19 cellular contexts compared by ENCODE assay signal in the genomic region with DNA sequence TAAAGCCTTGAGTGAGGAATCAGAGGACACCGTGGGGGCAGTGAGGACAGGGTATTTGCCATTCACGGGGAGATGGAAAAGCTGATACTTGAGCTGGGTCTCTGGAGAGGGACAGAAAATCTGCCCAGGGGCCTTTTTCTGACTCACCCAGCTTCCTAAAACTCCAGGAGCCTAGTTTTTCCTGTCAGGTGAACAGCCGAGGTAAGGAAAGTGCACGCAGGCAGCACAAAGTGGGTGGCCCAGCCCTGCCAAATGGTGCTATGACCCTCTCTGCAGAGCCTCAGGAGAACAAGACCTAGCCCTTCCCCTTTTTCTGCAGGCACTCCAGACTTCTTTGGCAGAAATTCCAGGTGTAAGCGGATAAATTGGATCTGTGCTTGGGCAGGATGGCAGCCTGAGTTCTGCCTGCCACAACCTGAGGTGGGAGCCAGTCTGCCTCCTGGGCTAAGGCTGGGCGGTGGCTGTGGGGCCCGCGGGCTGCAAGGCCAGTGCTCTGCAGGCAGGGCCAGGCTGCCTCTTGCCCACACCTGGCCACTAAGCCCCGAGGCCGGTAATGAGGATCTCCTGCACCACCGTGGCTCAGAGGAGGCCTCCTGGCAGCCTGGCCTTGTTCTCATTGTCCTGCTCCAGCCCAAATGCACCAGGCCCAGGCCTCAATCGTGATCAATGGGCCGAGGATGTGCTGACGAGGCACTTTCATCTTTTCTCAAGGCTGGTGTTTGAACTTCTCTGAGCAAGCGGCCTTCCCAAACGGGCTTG.
A peak's percentile ranks its signal among the peaks of the same experiment; 100 is the strongest.
DNase-seq lines count a peak whose midpoint lies in the region; ATAC-seq and TF ChIP-seq lines count a peak whose summit lies in the region.
"Had no signal": no experiment of that assay in that cellular context is flagged by ENCODE, and none has a peak within 500 bp of the region (broad histone marks: within the 10 kb centered on the region; RNA-seq: fewer than 3 reads in every experiment).

No MANE protein-coding gene starts in this region.

- no peaks in the 10 kb centered on the region for H3K9me2 ChIP-seq in PC-3 (replicated peaks; ENCODE audit: low read length)

- peak; percentile 66 for ATAC-seq in PC-3
- ATAC-seq in GM18909 (IDR thresholded peaks at IDR 0.05; ENCODE audit: poor library complexity, unreplicated experiment), result no peak
- ATAC-seq: T-cell had no signal

- H3K36me3 Mint-ChIP-seq in endodermal cell (ENCODE audit: low read depth), result no peaks in the 10 kb centered on the region
- no peaks in the 10 kb centered on the region for H3K36me3 Mint-ChIP-seq in neural crest cell (ENCODE audit: low read depth)
- H3K36me3 Mint-ChIP-seq: CD4-positive, alpha-beta memory T cell; T-cell had no signal

- no peak for TF ChIP-seq CTCF in HEK293 (tag by site-specific recombination; IDR thresholded peaks at IDR 0.05)
- no peak for TF ChIP-seq CTCF in PC-3 (conservative IDR thresholded peaks at IDR 0.05; ENCODE audit: low read depth, low read length)
- no peak for TF ChIP-seq CTCF in endodermal cell (conservative IDR thresholded peaks at IDR 0.05)
- TF ChIP-seq CTCF in neural crest cell (conservative IDR thresholded peaks at IDR 0.05), result no peak

- peak overlapping the region; percentile 32; the same call in 1 of the 2 replicates for H2AFZ ChIP-seq in PC-3 (ENCODE audit: low read length)

- POLR2A ChIA-PET in HEK293 (lab: Yijun Ruan, JAX) (interaction anchor here (0.6 kb wide), 1 partner anchor 108 kb away, joined by 3 read pairs; no protein-coding TSS in a partner anchor), PC-3 (lab: Charles Lee; ENCODE audit: unreplicated experiment) (no interaction called here)

- H3K36me3 ChIP-seq in HEK293 (ENCODE audit: control insufficient read depth in 2 of 2, insufficient read depth in 1 of 2, low read length in 2 of 2) (no peaks in the 10 kb centered on the region), PC-3 (ENCODE audit: low read depth, low read length) (no peaks in the 10 kb centered on the region), endodermal cell (ENCODE audit: control insufficient read depth, insufficient read depth, low read length) (no peaks in the 10 kb centered on the region)

- CTCF ChIA-PET in HEK293 (lab: Yijun Ruan, JAX) (interaction anchor here (1.0 kb wide), 1 partner anchor 22 kb away, joined by 3 read pairs; no protein-coding TSS in a partner anchor), PC-3 (lab: Charles Lee) (no interaction called here)

- no peaks in the 10 kb centered on the region for H4K20me1 ChIP-seq in PC-3 (ENCODE audit: low read length)

- H3K4me3 ChIP-seq in HEK293 (ENCODE audit: low read depth, low read length), result no peak overlapping the region
- peak overlapping the region; percentile 44; the same call in 1 of the 2 replicates for H3K4me3 ChIP-seq in PC-3 (ENCODE audit: low read length)
- H3K4me3 ChIP-seq in endodermal cell (ENCODE audit: low read length), result no peak overlapping the region
- H3K4me3 ChIP-seq: SK-N-MC had no signal

- peak overlapping the region; percentile 38; the same call in 1 of the 2 replicates for H3K9ac ChIP-seq in PC-3 (ENCODE audit: low read length)
- H3K9ac ChIP-seq in endodermal cell (ENCODE audit: extremely low read depth, low read length, poor library complexity, severe bottlenecking), result no peak overlapping the region

- DNase-seq in PC-3, result peak; percentile 90
- peak; percentile 64 for DNase-seq in endodermal cell
- no peak for DNase-seq in neural crest cell (ENCODE audit: low read depth, low spot score)
- DNase-seq in COLO829 (ENCODE audit: low spot score), result no peak
- no peak for DNase-seq in NCI-H1105 treated with DMSO at 0.1 percent for 48 hours (lab: John Stamatoyannopoulos, UW)
- DNase-seq: ACHN; CD4-positive, alpha-beta memory T cell; H7; NCI-H1092; NCI-H1694; NCI-H2171; NCI-H446 treated with DMSO at 0.1 percent for 48 hours; NCI-H774; RPMI8226; T-cell had no signal

- H3K9me3 Mint-ChIP-seq in endodermal cell (no peaks in the 10 kb centered on the region), neural crest cell (no peaks in the 10 kb centered on the region)
- H3K9me3 Mint-ChIP-seq: CD4-positive, alpha-beta memory T cell; T-cell had no signal

- no peak overlapping the region for H3K27ac Mint-ChIP-seq in endodermal cell
- peak overlapping the region; percentile 35 for H3K27ac Mint-ChIP-seq in neural crest cell (ENCODE audit: unreplicated experiment)
- H3K27ac Mint-ChIP-seq: B cell; CD4-positive, alpha-beta memory T cell; T-cell had no signal

- H3K4me3 Mint-ChIP-seq in endodermal cell, result no peak overlapping the region
- H3K4me3 Mint-ChIP-seq in neural crest cell, result no peak overlapping the region
- H3K4me3 Mint-ChIP-seq: B cell; CD4-positive, alpha-beta memory T cell; T-cell had no signal

- H3K79me2 ChIP-seq in PC-3 (ENCODE audit: low read length), result no peaks in the 10 kb centered on the region

- H3K4me1 Mint-ChIP-seq in endodermal cell (peaks cover 14% of the 10 kb centered on the region), neural crest cell (peaks cover 31% of the 10 kb centered on the region)
- H3K4me1 Mint-ChIP-seq: CD4-positive, alpha-beta memory T cell had no signal

- H3K9me3 ChIP-seq in HEK293 (ENCODE audit: control insufficient read depth, insufficient read depth, low read depth, low read length), result no peaks in the 10 kb centered on the region
- H3K9me3 ChIP-seq in PC-3 (ENCODE audit: low read length), result no peaks in the 10 kb centered on the region
- H3K9me3 ChIP-seq in endodermal cell (ENCODE audit: control insufficient read depth, low read length), result no peaks in the 10 kb centered on the region

- H3K27ac ChIP-seq in HEK293 (ENCODE audit: extremely low read depth, low read depth, low read length) (no peak overlapping the region), PC-3 (ENCODE audit: low read length) (peak overlapping the region; percentile 91), endodermal cell (ENCODE audit: low read depth, low read length) (no peak overlapping the region)
- H3K27ac ChIP-seq: SK-N-MC had no signal

- H3F3A ChIP-seq in PC-3 (ENCODE audit: low read length, unreplicated experiment), result no peaks in the 10 kb centered on the region

- intact Hi-C loops in PC-3 (cut with micrococcal nuclease), result no loop called here

- peak overlapping the region; percentile 80 for H3K4me2 ChIP-seq in PC-3 (ENCODE audit: low read length)

- no peaks in the 10 kb centered on the region for H3K27me3 ChIP-seq in PC-3 (ENCODE audit: low read length)
- H3K27me3 ChIP-seq in endodermal cell (ENCODE audit: control insufficient read depth, insufficient read depth, low read length, poor library complexity, severe bottlenecking), result no peaks in the 10 kb centered on the region

- H3K27me3 Mint-ChIP-seq in endodermal cell (ENCODE audit: insufficient read depth) (no peaks in the 10 kb centered on the region), neural crest cell (ENCODE audit: low read depth) (no peaks in the 10 kb centered on the region)
- H3K27me3 Mint-ChIP-seq: B cell had no signal

- BruUV-seq in PC-3 (replicated peaks; lab: Mats Ljungman, UMichigan), result no TSS peak

- 87% methylated on average over 10 to 16 of the region's 16 CpGs for WGBS in endodermal cell (ENCODE audit: insufficient coverage in 1 of 2, insufficient read length in 1 of 2), 2 experiments

- no peaks in the 10 kb centered on the region for H3K4me1 ChIP-seq in HEK293 (ENCODE audit: control insufficient read depth, insufficient read depth, low read length)
- H3K4me1 ChIP-seq in PC-3 (ENCODE audit: insufficient read depth, low read length), result peaks cover 44% of the 10 kb centered on the region
- no peaks in the 10 kb centered on the region for H3K4me1 ChIP-seq in endodermal cell (ENCODE audit: control insufficient read depth, insufficient read depth, low read length)

TF ChIP-seq in HEK293, 187 proteins besides CTCF, POLR2A, EP300 and RAD21:
- TF ChIP-seq ZNF211 (tag by site-specific recombination; IDR thresholded peaks at IDR 0.05; ENCODE audit: low read depth), result no peak
- TF ChIP-seq ZNF146 (tag by site-specific recombination; IDR thresholded peaks at IDR 0.05), result no peak
- TF ChIP-seq, protein P1, sequence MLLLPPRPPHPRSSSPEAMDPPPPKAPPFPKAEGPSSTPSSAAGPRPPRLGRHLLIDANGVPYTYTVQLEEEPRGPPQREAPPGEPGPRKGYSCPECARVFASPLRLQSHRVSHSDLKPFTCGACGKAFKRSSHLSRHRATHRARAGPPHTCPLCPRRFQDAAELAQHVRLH (tag by site-specific recombination; IDR thresholded peaks at IDR 0.05), result no peak
- TF ChIP-seq, protein P2, sequence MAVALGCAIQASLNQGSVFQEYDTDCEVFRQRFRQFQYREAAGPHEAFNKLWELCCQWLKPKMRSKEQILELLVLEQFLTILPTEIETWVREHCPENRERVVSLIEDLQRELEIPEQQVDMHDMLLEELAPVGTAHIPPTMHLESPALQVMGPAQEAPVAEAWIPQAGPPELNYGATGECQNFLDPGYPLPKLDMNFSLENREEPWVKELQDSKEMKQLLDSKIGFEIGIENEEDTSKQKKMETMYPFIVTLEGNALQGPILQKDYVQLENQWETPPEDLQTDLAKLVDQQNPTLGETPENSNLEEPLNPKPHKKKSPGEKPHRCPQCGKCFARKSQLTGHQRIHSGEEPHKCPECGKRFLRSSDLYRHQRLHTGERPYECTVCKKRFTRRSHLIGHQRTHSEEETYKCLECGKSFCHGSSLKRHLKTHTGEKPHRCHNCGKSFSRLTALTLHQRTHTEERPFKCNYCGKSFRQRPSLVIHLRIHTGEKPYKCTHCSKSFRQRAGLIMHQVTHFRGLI (tag by site-specific recombination; IDR thresholded peaks at IDR 0.05), result no peak
- no peak for TF ChIP-seq ZNF571 (tag by site-specific recombination; IDR thresholded peaks at IDR 0.05)
- peak; percentile 43; the same call in 1 of the 2 replicates for TF ChIP-seq GLIS1 (tag by site-specific recombination; IDR thresholded peaks at IDR 0.05)

Comparison
In these comparisons a context has a peak if more than half of its experiments do, and no peak if none do; other contexts are left out.
1. DNase-seq: peak in PC-3 (single experiment) and endodermal cell (single experiment); none in neural crest cell (single experiment), COLO829 (single experiment) and NCI-H1105 treated with DMSO at 0.1 percent for 48 hours (single experiment).